In the genomic region with DNA sequence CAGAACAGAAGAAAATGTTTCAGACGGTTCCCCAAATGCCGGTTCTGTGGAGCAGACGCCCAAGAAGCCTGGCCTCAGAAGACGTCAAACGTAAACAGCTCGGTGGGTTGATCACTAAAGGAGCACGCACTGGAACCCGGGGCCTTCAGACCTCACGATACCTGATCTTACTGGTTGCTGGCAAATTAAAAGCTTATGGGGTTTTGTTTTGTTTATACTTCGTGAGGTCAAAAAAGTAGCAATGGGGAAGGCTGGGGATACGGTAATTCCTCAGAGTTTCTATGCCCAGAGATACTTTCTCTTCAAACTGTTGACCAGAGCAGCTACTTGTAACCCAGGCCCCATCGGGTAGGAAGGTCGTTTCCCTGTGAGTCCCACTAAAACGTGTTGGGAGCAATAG, we compare ENCODE assay signal across 8 cellular contexts. TPM values are rescaled to one million over a fixed set of nuclear protein-coding genes. Genes with fewer than 3 reads are reported as not detected.
DNase-seq lines count a peak whose midpoint lies in the region; ATAC-seq and TF ChIP-seq lines count a peak whose summit lies in the region.

No MANE protein-coding gene starts in this region.

- H3K4me1 ChIP-seq in SK-N-SH (ENCODE audit: control insufficient read depth in 1 of 2, insufficient read depth in 2 of 2, low read depth in 1 of 2, low read length in 1 of 2), result peaks cover 29 to 37% of the 10 kb centered on the region in 2 experiments; a peak in 3 of 4 replicates
- H3K4me1 ChIP-seq in OCI-LY3 (ENCODE audit: low read length), result peaks cover 65% of the 10 kb centered on the region
- H3K4me1 ChIP-seq in colonic mucosa, result peaks cover 4% of the 10 kb centered on the region
- peaks cover 31 to 52% of the 10 kb centered on the region in 2 donors for H3K4me1 ChIP-seq in muscle layer of duodenum (ENCODE audit: control insufficient read depth in 1 of 2, insufficient read depth in 2 of 2, low read length in 2 of 2)

- H3K9ac ChIP-seq in SK-N-SH (peak overlapping the region; percentile 99), OCI-LY3 (ENCODE audit: low read length) (peak overlapping the region; percentile 99), colonic mucosa (ENCODE audit: low read depth in 2 of 2, low read length in 2 of 2) (peak overlapping the region; percentile 98 to 100)

- H3K27me3 ChIP-seq in SK-N-SH (ENCODE audit: insufficient read depth) (no peaks in the 10 kb centered on the region), OCI-LY3 (ENCODE audit: low read depth, low read length) (no peaks in the 10 kb centered on the region), colonic mucosa (no peaks in the 10 kb centered on the region), muscle layer of duodenum (ENCODE audit: low read depth, low read length) (no peaks in the 10 kb centered on the region)

- WGBS in SK-N-SH (ENCODE audit: low lambda C conversion rate), result 3% methylated on average over 14 of the region's 14 CpGs

- ATAC-seq in SK-N-SH treated with all-trans-retinoic acid at 6 μM for 48 hours (no peak), HG03159 (IDR thresholded peaks at IDR 0.05; ENCODE audit: unreplicated experiment) (no peak)

- peaks cover 67% of the 10 kb centered on the region for H3K79me2 ChIP-seq in SK-N-SH (ENCODE audit: insufficient read depth)
- H3K79me2 ChIP-seq in OCI-LY3 (ENCODE audit: low read length), result peaks cover 67% of the 10 kb centered on the region

- CTCF ChIA-PET in SK-N-SH (lab: Yijun Ruan, JAX), result interaction anchor here (0.7 to 2.7 kb wide), 6 partner anchors 18 to 361 kb away, joined by 3 to 15 read pairs (median 3); partner anchors contain the start of gene BORCS5

- H3K27ac ChIP-seq in SK-N-SH (ENCODE audit: low read depth in 2 of 2, low read length in 1 of 2), result peak overlapping the region; percentile 94 to 98
- peak overlapping the region; percentile 96 for H3K27ac ChIP-seq in OCI-LY3 (ENCODE audit: low read length)
- H3K27ac ChIP-seq in colonic mucosa, result peak overlapping the region; percentile 99
- H3K27ac ChIP-seq in muscle layer of duodenum (ENCODE audit: low read length), result peak overlapping the region; percentile 98

- H4K20me1 ChIP-seq in SK-N-SH (ENCODE audit: insufficient read depth) (peaks cover 11% of the 10 kb centered on the region; the same call in 1 of the 2 replicates), OCI-LY3 (ENCODE audit: insufficient read depth, low read length) (peaks cover 17% of the 10 kb centered on the region; the same call in 1 of the 2 replicates)

- H3K9me3 ChIP-seq in SK-N-SH, result no peaks in the 10 kb centered on the region
- no peaks in the 10 kb centered on the region for H3K9me3 ChIP-seq in OCI-LY3 (ENCODE audit: insufficient read depth, low read length)
- H3K9me3 ChIP-seq in colonic mucosa, result no peaks in the 10 kb centered on the region
- H3K9me3 ChIP-seq in muscle layer of duodenum (ENCODE audit: control insufficient read depth in 1 of 2, low read length in 2 of 2), result no peaks in the 10 kb centered on the region

- H3F3A ChIP-seq in SK-N-SH (replicated peaks; ENCODE audit: insufficient read depth), result peaks cover 21% of the 10 kb centered on the region

- H2AFZ ChIP-seq in SK-N-SH (ENCODE audit: low read depth), result no peak overlapping the region
- H2AFZ ChIP-seq in OCI-LY3 (ENCODE audit: low read depth, low read length), result no peak overlapping the region

- TF ChIP-seq EP300 in SK-N-SH (IDR thresholded peaks at IDR 0.05; ENCODE audit: borderline replicate concordance in 1 of 2, low read depth in 1 of 2, low read length in 1 of 2), result no peak

- peaks cover 35 to 40% of the 10 kb centered on the region in 2 experiments for H3K36me3 ChIP-seq in SK-N-SH (replicated peaks in 1 of 2; ENCODE audit: control insufficient read depth in 1 of 2, insufficient read depth in 2 of 2, low read length in 1 of 2)
- H3K36me3 ChIP-seq in OCI-LY3 (replicated peaks; ENCODE audit: low read depth, low read length), result peaks cover 38% of the 10 kb centered on the region
- H3K36me3 ChIP-seq in colonic mucosa, result no peaks in the 10 kb centered on the region
- peaks cover 20 to 25% of the 10 kb centered on the region in 2 donors for H3K36me3 ChIP-seq in muscle layer of duodenum (ENCODE audit: control insufficient read depth in 1 of 2, insufficient read depth in 2 of 2, low read length in 2 of 2)

- POLR2A ChIA-PET in SK-N-SH (lab: Yijun Ruan, JAX), result interaction anchor here (0.6 to 1.2 kb wide), 4 partner anchors 68 to 369 kb away, joined by 3 read pairs; partner anchors contain the start of gene MANSC1

- TF ChIP-seq RAD21 in SK-N-SH (IDR thresholded peaks at IDR 0.05; ENCODE audit: low read length), result no peak

- no peaks in the 10 kb centered on the region for H3K9me2 ChIP-seq in SK-N-SH

- H3K4me3 ChIP-seq in SK-N-SH (ENCODE audit: low read depth in 2 of 2, low read length in 1 of 2) (peak overlapping the region; percentile 67 to 81), OCI-LY3 (ENCODE audit: low read length) (peak overlapping the region; percentile 97), colonic mucosa (peak overlapping the region; percentile 67), muscle layer of duodenum (ENCODE audit: low read depth in 1 of 2, low read length in 2 of 2) (peak overlapping the region; percentile 83 to 98)

- peak overlapping the region; percentile 99 for H3K4me2 ChIP-seq in SK-N-SH
- H3K4me2 ChIP-seq in OCI-LY3 (ENCODE audit: low read length), result peak overlapping the region; percentile 97

- intact Hi-C loops in colonic mucosa (cut with DNase I), result no loop called here

- no peak for DNase-seq in SK-N-SH
- DNase-seq in colonic mucosa, result no peak
- no peak for DNase-seq in NCI-H187 treated with DMSO at 0.1 percent for 48 hours (lab: John Stamatoyannopoulos, UW)
- DNase-seq in mucosa of gallbladder (ENCODE audit: low spot score), result no peak

- no peak for TF ChIP-seq CTCF in SK-N-SH (IDR thresholded peaks at IDR 0.05)
- no peak for TF ChIP-seq CTCF in OCI-LY3 (IDR thresholded peaks at IDR 0.05; ENCODE audit: low read depth, low read length)
- no peak for TF ChIP-seq CTCF in colonic mucosa (IDR thresholded peaks at IDR 0.05)

TF ChIP-seq in SK-N-SH, 30 proteins besides CTCF, POLR2A, EP300 and RAD21 (continues in another document):
- TF ChIP-seq, protein P1, sequence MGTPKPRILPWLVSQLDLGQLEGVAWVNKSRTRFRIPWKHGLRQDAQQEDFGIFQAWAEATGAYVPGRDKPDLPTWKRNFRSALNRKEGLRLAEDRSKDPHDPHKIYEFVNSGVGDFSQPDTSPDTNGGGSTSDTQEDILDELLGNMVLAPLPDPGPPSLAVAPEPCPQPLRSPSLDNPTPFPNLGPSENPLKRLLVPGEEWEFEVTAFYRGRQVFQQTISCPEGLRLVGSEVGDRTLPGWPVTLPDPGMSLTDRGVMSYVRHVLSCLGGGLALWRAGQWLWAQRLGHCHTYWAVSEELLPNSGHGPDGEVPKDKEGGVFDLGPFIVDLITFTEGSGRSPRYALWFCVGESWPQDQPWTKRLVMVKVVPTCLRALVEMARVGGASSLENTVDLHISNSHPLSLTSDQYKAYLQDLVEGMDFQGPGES (IDR thresholded peaks at IDR 0.05; ENCODE audit: low read depth, low read length), result no peak
- TF ChIP-seq JUND (IDR thresholded peaks at IDR 0.05) (no peak), NFIC (IDR thresholded peaks at IDR 0.05; ENCODE audit: borderline replicate concordance) (no peak), EZH2phosphoT487 (IDR thresholded peaks at IDR 0.05; ENCODE audit: borderline replicate concordance, low read depth) (no peak)

TF ChIP-seq in SK-N-SH treated with all-trans-retinoic acid at 6 μM for 48 hours, 23 proteins besides CTCF, POLR2A, EP300 and RAD21 (continues in another document):
- TF ChIP-seq CREB5 (CRISPR knock-in tag; IDR thresholded peaks at IDR 0.05; ENCODE audit: low read depth), result no peak
- no peak for TF ChIP-seq TOX (CRISPR knock-in tag; IDR thresholded peaks at IDR 0.05; ENCODE audit: borderline replicate concordance)
- TF ChIP-seq ISL1 (CRISPR knock-in tag; IDR thresholded peaks at IDR 0.05), result no peak
- TF ChIP-seq SNAI2 (CRISPR knock-in tag; IDR thresholded peaks at IDR 0.05), result no peak
- no peak for TF ChIP-seq OSR1 (CRISPR knock-in tag; IDR thresholded peaks at IDR 0.05)
- no peak for TF ChIP-seq ESRRG (CRISPR knock-in tag; IDR thresholded peaks at IDR 0.05)
- TF ChIP-seq PPARA (CRISPR knock-in tag; IDR thresholded peaks at IDR 0.05; ENCODE audit: borderline replicate concordance), result no peak
- no peak for TF ChIP-seq ZFP30 (CRISPR knock-in tag; IDR thresholded peaks at IDR 0.05)
- TF ChIP-seq BACH2 (CRISPR knock-in tag; IDR thresholded peaks at IDR 0.05; ENCODE audit: borderline replicate concordance), result no peak
- TF ChIP-seq TCF4 (CRISPR knock-in tag; IDR thresholded peaks at IDR 0.05; ENCODE audit: borderline replicate concordance), result no peak

RNA-seq across cellular contexts. Expression of gene CDKN1B, which starts 1.7 kb away (rescaled TPM):
- polyA plus RNA-seq in SK-N-SH (2012; rRNA removed), result 6.8 and 9.2 TPM in 2 replicates
- polyA plus RNA-seq in SK-N-SH (2012; cell fraction: cytosol; rRNA removed), result 6.9 and 8.8 TPM in 2 replicates
- polyA plus RNA-seq in SK-N-SH (2012; cell fraction: nucleus; rRNA removed), result 7.4 and 8.4 TPM in 2 replicates
- total RNA-seq in colonic mucosa (10 to 100 TPM; 52.1 to 54.0 TPM), mucosa of gallbladder (63.0 TPM)

RNA-seq across cellular contexts. Expression of gene GPR19, which starts 22.9 kb away (rescaled TPM):
- polyA plus RNA-seq in SK-N-SH (2012; rRNA removed), result 0.41 and 0.55 TPM in 2 replicates
- polyA plus RNA-seq in SK-N-SH (2012; cell fraction: cytosol; rRNA removed), result 0.37 and 0.39 TPM in 2 replicates
- polyA plus RNA-seq in SK-N-SH (2012; cell fraction: nucleus; rRNA removed), result 0.23 and 0.66 TPM in 2 replicates
- total RNA-seq in colonic mucosa (under 1 TPM; 0.74 to 0.96 TPM), mucosa of gallbladder (0.26 TPM)
